ENCODE assay signal across 9 cellular contexts in genomic region chr11:86291466-86292262, GRCh38. TPM values are rescaled to one million over a fixed set of nuclear protein-coding genes. Genes with fewer than 3 reads are reported as not detected.
DNase-seq lines count a peak whose midpoint lies in the region; ATAC-seq and TF ChIP-seq lines count a peak whose summit lies in the region.
"Had no signal": no experiment of that assay in that cellular context is flagged by ENCODE, and none has a peak within 500 bp of the region (broad histone marks: within the 10 kb centered on the region; RNA-seq: fewer than 3 reads in every experiment).

No MANE protein-coding gene starts in this region.

- peak; percentile 33; the same call in 1 of the 2 replicates for TF ChIP-seq CTCF in HEK293 (tag by site-specific recombination; IDR thresholded peaks at IDR 0.05)
- TF ChIP-seq CTCF in neural crest cell (conservative IDR thresholded peaks at IDR 0.05): peak; percentile 84
- peak; percentile 56 for TF ChIP-seq CTCF in thoracic aorta (IDR thresholded peaks at IDR 0.05)

- H3K27me3 ChIP-seq in thoracic aorta (replicated peaks; ENCODE audit: insufficient read depth): no peaks in the 10 kb centered on the region

- no peak overlapping the region for H3K27ac Mint-ChIP-seq in neural crest cell (ENCODE audit: unreplicated experiment)

- H3K27ac ChIP-seq in HEK293 (ENCODE audit: extremely low read depth, low read depth, low read length) (no peak overlapping the region), thoracic aorta (no peak overlapping the region)
- H3K27ac ChIP-seq: SK-N-MC had no signal

- no peak overlapping the region for H3K4me3 Mint-ChIP-seq in neural crest cell

- CTCF ChIA-PET in HEK293 (lab: Yijun Ruan, JAX): interaction anchor here (0.6 to 2.2 kb wide), 21 partner anchors 8 to 914 kb away, joined by 3 to 13 read pairs (median 3); partner anchors contain the start of genes CCDC83 and HIKESHI

- no peaks in the 10 kb centered on the region for H3K36me3 Mint-ChIP-seq in neural crest cell (ENCODE audit: low read depth)

- POLR2A ChIA-PET in HEK293 (lab: Yijun Ruan, JAX): interaction anchor here (0.7 kb wide), 1 partner anchor 168 kb away, joined by 3 read pairs; no protein-coding TSS in a partner anchor

- no peak overlapping the region for H3K4me3 ChIP-seq in HEK293 (ENCODE audit: low read depth, low read length)
- no peak overlapping the region for H3K4me3 ChIP-seq in thoracic aorta
- H3K4me3 ChIP-seq: SK-N-MC had no signal

- no peaks in the 10 kb centered on the region for H3K4me1 Mint-ChIP-seq in neural crest cell

- ATAC-seq in esophagus mucosa (peak; percentile 69), thoracic aorta (ENCODE audit: insufficient number of reproducible peaks, low FRiP score, low read depth) (peak; percentile 55)

- H3K9me3 ChIP-seq in HEK293 (ENCODE audit: control insufficient read depth, insufficient read depth, low read depth, low read length) (no peaks in the 10 kb centered on the region), thoracic aorta (no peaks in the 10 kb centered on the region)

- no peaks in the 10 kb centered on the region for H3K27me3 Mint-ChIP-seq in neural crest cell (ENCODE audit: low read depth)

- H3K4me1 ChIP-seq in HEK293 (ENCODE audit: control insufficient read depth, insufficient read depth, low read length) (no peaks in the 10 kb centered on the region), thoracic aorta (ENCODE audit: control insufficient read depth in 1 of 2, low read depth in 2 of 2) (no peaks in the 10 kb centered on the region)

- no peaks in the 10 kb centered on the region for H3K36me3 ChIP-seq in HEK293 (ENCODE audit: control insufficient read depth in 2 of 2, insufficient read depth in 1 of 2, low read length in 2 of 2)
- H3K36me3 ChIP-seq in thoracic aorta: no peaks in the 10 kb centered on the region

- DNase-seq in COR-L47 (lab: John Stamatoyannopoulos, UW) (peak; percentile 22), NOMO-1 (lab: John Stamatoyannopoulos, UW; ENCODE audit: unreplicated experiment in 2 of 2) (peak; percentile 6 to 43), neural crest cell (ENCODE audit: low read depth, low spot score) (peak; percentile 50), thoracic aorta (ENCODE audit: low spot score) (no peak), epidermal melanocyte (ENCODE audit: insufficient read length, low spot score) (no peak)
- DNase-seq in activated CD8-positive, alpha-beta memory T cell treated with anti-CD3 and anti-CD28 coated beads, Interleukin-2, amount 50 U/mL, for 48 hours: peak; percentile 72

- H3K9me3 Mint-ChIP-seq in neural crest cell: no peaks in the 10 kb centered on the region

TF ChIP-seq in HEK293, 187 proteins besides CTCF, POLR2A, EP300 and RAD21:
- 0 out of 2 replicates have a peak, but pooled peaks have one; percentile 22 for TF ChIP-seq KLF8 (tag by site-specific recombination; IDR thresholded peaks at IDR 0.05)
- 0 out of 2 replicates have a peak, but pooled peaks have one; percentile 20 for TF ChIP-seq ZNF2 (tag by site-specific recombination; IDR thresholded peaks at IDR 0.05)
- peak; percentile 71; the same call in 1 of the 2 replicates for TF ChIP-seq ZNF362 (tag by site-specific recombination; IDR thresholded peaks at IDR 0.05)
- TF ChIP-seq ZNF121 (tag by site-specific recombination; IDR thresholded peaks at IDR 0.05): no peak
- peak; percentile 87 for TF ChIP-seq ZNF654 (tag by site-specific recombination; IDR thresholded peaks at IDR 0.05; ENCODE audit: low read depth)
- TF ChIP-seq ZNF792 (tag by site-specific recombination; IDR thresholded peaks at IDR 0.05): no peak
- TF ChIP-seq HOXC10 (CRISPR knock-in tag; IDR thresholded peaks at IDR 0.05): no peak

RNA-seq across cellular contexts. Expression of gene HIKESHI, which starts 10.4 kb away (rescaled TPM):
- total RNA-seq in esophagus mucosa (30.6 TPM), neural crest cell (52.6 and 56.7 TPM in 2 replicates), thoracic aorta (10 to 100 TPM; 36.7 to 39.5 TPM)

RNA-seq across cellular contexts. Expression of gene EED, which starts 47.1 kb away (rescaled TPM):
- total RNA-seq in esophagus mucosa: 10.6 TPM
- total RNA-seq in neural crest cell: 39.2 and 41.8 TPM in 2 replicates
- 10 to 100 TPM; 19.0 to 22.4 TPM for total RNA-seq in thoracic aorta

Comparison
In these comparisons a context has a peak if more than half of its experiments do, and no peak if none do; other contexts are left out.
1. DNase-seq: peak in COR-L47 (single experiment), NOMO-1 (2 of 2), activated CD8-positive, alpha-beta memory T cell treated with anti-CD3 and anti-CD28 coated beads, Interleukin-2, amount 50 U/mL, for 48 hours (single experiment) and neural crest cell (single experiment); none in thoracic aorta (single experiment) and epidermal melanocyte (single experiment).
2. CTCF ChIP-seq: peak in every context shown above with its lines; median percentile 84 in neural crest cell; 56 in thoracic aorta; 33 in HEK293.